In the genomic region with DNA sequence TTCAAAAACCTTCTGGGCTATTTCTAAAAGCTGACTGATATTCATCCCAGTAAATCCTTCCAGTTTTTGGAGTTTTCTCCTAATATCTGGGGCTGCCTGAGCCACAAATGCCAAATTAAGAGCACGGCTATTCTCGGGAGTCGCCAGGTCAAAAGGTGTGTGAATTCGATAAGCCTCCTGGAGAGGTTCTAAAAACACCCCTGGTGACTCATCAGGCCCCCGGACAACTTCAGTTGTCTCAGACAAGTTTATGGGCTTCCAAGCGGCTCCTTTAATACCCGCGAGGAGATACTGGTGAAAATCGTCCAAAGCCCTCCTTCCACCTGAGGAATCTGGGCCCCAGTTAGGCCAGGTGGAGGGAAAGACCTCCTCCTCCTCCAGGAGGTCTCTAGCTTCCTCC, we compare ENCODE assay signal across 18 cellular contexts.
A peak's percentile ranks its signal among the peaks of the same experiment; 100 is the strongest.
DNase-seq lines count a peak whose midpoint lies in the region; ATAC-seq and TF ChIP-seq lines count a peak whose summit lies in the region.
"Had no signal": no experiment of that assay in that cellular context is flagged by ENCODE, and none has a peak within 500 bp of the region (broad histone marks: within the 10 kb centered on the region; RNA-seq: fewer than 3 reads in every experiment).

No MANE protein-coding gene starts in this region.

- H3K4me3 Mint-ChIP-seq in MCF 10A (ENCODE audit: unreplicated experiment) = no peak overlapping the region
- H3K4me3 Mint-ChIP-seq: CD14-positive monocyte; CD4-positive, alpha-beta memory T cell; HFFc6 had no signal

- intact Hi-C loops in MCF 10A (cut with micrococcal nuclease) = no loop called here

- no peak overlapping the region for H2AFZ ChIP-seq in DND-41 (ENCODE audit: low read depth, low read length)

- peak overlapping the region; percentile 100 for H3K27ac ChIP-seq in DND-41 (ENCODE audit: low read length)
- H3K27ac ChIP-seq in cingulate gyrus (ENCODE audit: low read depth, low read length) = peak overlapping the region; percentile 19

- DNase-seq in DND-41 (no peak), LoVo (ENCODE audit: low spot score) (peak; percentile 61), MCF 10A (ENCODE audit: unreplicated experiment) (no peak), NCI-H774 (lab: John Stamatoyannopoulos, UW) (no peak)
- DNase-seq: ACHN; BE2C; Calu3; CD4-positive, alpha-beta memory T cell; GF-D8; GOT3; H7; HFFc6; IMR-90; KG1 had no signal

- no peaks in the 10 kb centered on the region for H3K4me1 Mint-ChIP-seq in MCF 10A (ENCODE audit: insufficient read depth, unreplicated experiment)
- H3K4me1 Mint-ChIP-seq: CD14-positive monocyte had no signal

- POLR2A ChIA-PET in MCF 10A (lab: Yijun Ruan, JAX) = no interaction called here

- peaks cover 68% of the 10 kb centered on the region for H3K4me1 ChIP-seq in DND-41 (ENCODE audit: insufficient read depth, low read length)
- H3K4me1 ChIP-seq: BE2C had no signal

- H3K9me3 ChIP-seq in DND-41 (ENCODE audit: insufficient read depth, low read length, severe bottlenecking) = no peaks in the 10 kb centered on the region
- H3K9me3 ChIP-seq: BE2C had no signal

- no TSS peak for BruUV-seq in MCF 10A (replicated peaks; lab: Mats Ljungman, UMichigan)

- H3K36me3 Mint-ChIP-seq in MCF 10A (ENCODE audit: insufficient read depth, unreplicated experiment) = peaks cover 6% of the 10 kb centered on the region
- H3K36me3 Mint-ChIP-seq: CD14-positive monocyte; CD4-positive, alpha-beta memory T cell had no signal

- no peak overlapping the region for H3K9ac ChIP-seq in DND-41 (ENCODE audit: low read depth, low read length)

- CTCF ChIA-PET in MCF 10A (lab: Yijun Ruan, JAX) = no interaction called here

- no peak overlapping the region for H3K4me2 ChIP-seq in DND-41 (ENCODE audit: insufficient read depth, low read length)

- TF ChIP-seq CTCF in DND-41 (IDR thresholded peaks at IDR 0.05; ENCODE audit: borderline replicate concordance, extremely low read depth, low read length, poor library complexity, severe bottlenecking) (no peak), MCF 10A (IDR thresholded peaks at IDR 0.05; ENCODE audit: unreplicated experiment) (no peak)

- H3K27me3 ChIP-seq in DND-41 (ENCODE audit: insufficient read depth, low read length, poor library complexity) = no peaks in the 10 kb centered on the region

- H3K4me3 ChIP-seq in DND-41 (ENCODE audit: low read depth in 1 of 2, low read length in 2 of 2) = no peak overlapping the region

- peaks cover 5% of the 10 kb centered on the region for H3K9me3 Mint-ChIP-seq in MCF 10A (ENCODE audit: unreplicated experiment)

- H3K79me2 ChIP-seq in DND-41 (ENCODE audit: insufficient read depth, low read length) = peaks cover 69% of the 10 kb centered on the region

- H3K27ac Mint-ChIP-seq in MCF 10A (ENCODE audit: low read depth, unreplicated experiment) = no peak overlapping the region
- H3K27ac Mint-ChIP-seq: CD4-positive, alpha-beta memory T cell; HFFc6 had no signal

- H3K36me3 ChIP-seq in DND-41 (ENCODE audit: insufficient read depth, low read length) = peaks cover 88% of the 10 kb centered on the region
- H3K36me3 ChIP-seq: BE2C had no signal

- no peak for ATAC-seq in DND-41 (ENCODE audit: insufficient read depth, low read depth)
- no peak for ATAC-seq in GM18517 (IDR thresholded peaks at IDR 0.05; ENCODE audit: unreplicated experiment)
- ATAC-seq: HCT116 had no signal

- no peaks in the 10 kb centered on the region for H4K20me1 ChIP-seq in DND-41 (ENCODE audit: insufficient read depth, low read length)

- peaks cover 62% of the 10 kb centered on the region for H3K27me3 Mint-ChIP-seq in MCF 10A (ENCODE audit: insufficient read depth, unreplicated experiment)
